In genomic region chr4:11429646-11430045, GRCh38 we compare ENCODE assay signal across 10 cellular contexts. TPM values are rescaled to one million over a fixed set of nuclear protein-coding genes. Genes with fewer than 3 reads are reported as not detected.
DNase-seq lines count a peak whose midpoint lies in the region; ATAC-seq, FAIRE-seq and TF ChIP-seq lines count a peak whose summit lies in the region.
"Had no signal": no experiment of that assay in that cellular context is flagged by ENCODE, and none has a peak within 500 bp of the region (broad histone marks: within the 10 kb centered on the region; RNA-seq: fewer than 3 reads in every experiment).

No MANE protein-coding gene starts in this region.

- H3K9me2 ChIP-seq in DOHH2 (replicated peaks; ENCODE audit: control insufficient read depth, low read length), result no peaks in the 10 kb centered on the region

- WGBS in pancreas, 2 donors, result 12 to 14% methylated on average over 10 of the region's 10 CpGs

- no peak overlapping the region for H3K4me3 Mint-ChIP-seq in activated CD4-positive, alpha-beta T cell treated with anti-CD3 and anti-CD28 coated beads, Interleukin-2, amount 10 ng/mL, durations not matched to agents 24 days and 14 days

- H3K27me3 ChIP-seq in DOHH2 (ENCODE audit: control insufficient read depth, low read length) (peaks cover 16% of the 10 kb centered on the region), pancreas (peaks cover 0 to 9% (median 0%) of the 10 kb centered on the region in 4 donors)

- H3K36me3 ChIP-seq in DOHH2 (ENCODE audit: control insufficient read depth, low read length) (no peaks in the 10 kb centered on the region), pancreas (no peaks in the 10 kb centered on the region)

- H3F3A ChIP-seq in DOHH2 (ENCODE audit: control insufficient read depth, insufficient read depth), result no peaks in the 10 kb centered on the region

- no peak overlapping the region for H3K27ac ChIP-seq in DOHH2 (ENCODE audit: low read depth, low read length)
- H3K27ac ChIP-seq in pancreas, result peak overlapping the region in 2 of 4 donors; percentile 42 to 65
- H3K27ac ChIP-seq: KMS-11, SK-N-MC had no signal

- peaks cover 8% of the 10 kb centered on the region for H3K4me1 Mint-ChIP-seq in activated CD4-positive, alpha-beta T cell treated with anti-CD3 and anti-CD28 coated beads, Interleukin-2, amount 10 ng/mL, durations not matched to agents 24 days and 14 days

- peak overlapping the region; percentile 75 for H3K4me3 ChIP-seq in DOHH2 (ENCODE audit: low read length)
- H3K4me3 ChIP-seq in pancreas, result peak overlapping the region in 3 of 4 donors; percentile 47 to 63 (median 54)
- H3K4me3 ChIP-seq: SK-N-MC had no signal

- ATAC-seq in esophagus mucosa, result peak; percentile 11
- no peak for ATAC-seq in pancreas

- H3K27ac Mint-ChIP-seq in activated CD4-positive, alpha-beta T cell treated with anti-CD3 and anti-CD28 coated beads, Interleukin-2, amount 10 ng/mL, durations not matched to agents 24 days and 14 days, result no peak overlapping the region

- intact Hi-C loops in pancreas (cut with DNase I), result no loop called here
- intact Hi-C loops in activated CD4-positive, alpha-beta T cell treated with anti-CD3 and anti-CD28 coated beads, Interleukin-2, amount 10 ng/mL, durations not matched to agents 24 days and 14 days (cut with micrococcal nuclease), result loop anchor here (10.0 kb wide), 1 partner anchor 695 kb away; no protein-coding TSS in a partner anchor

- TF ChIP-seq CTCF in DOHH2 (IDR thresholded peaks at IDR 0.05; ENCODE audit: low read depth, low read length, poor library complexity, severe bottlenecking), result no peak
- no peak for TF ChIP-seq CTCF in pancreas (IDR thresholded peaks at IDR 0.05)

- H4K20me1 ChIP-seq in DOHH2 (ENCODE audit: control insufficient read depth, insufficient read depth, low read depth, low read length), result no peaks in the 10 kb centered on the region

- H3K4me1 ChIP-seq in DOHH2 (ENCODE audit: control insufficient read depth, low read length) (peaks cover 14% of the 10 kb centered on the region), pancreas (no peaks in the 10 kb centered on the region)

- DNase-seq in SW480 (ENCODE audit: low spot score) (peak; percentile 6), pancreas (no peak), NCI-H510A treated with DMSO at 0.1 percent for 48 hours (lab: John Stamatoyannopoulos, UW) (no peak), NCI-H1105 treated with DMSO at 0.1 percent for 48 hours (lab: John Stamatoyannopoulos, UW) (no peak), SHP77 treated with DMSO at 0.1 percent for 48 hours (lab: John Stamatoyannopoulos, UW) (no peak)
- DNase-seq in activated CD4-positive, alpha-beta T cell treated with anti-CD3 and anti-CD28 coated beads, Interleukin-2, amount 10 ng/mL, durations not matched to agents 24 days and 14 days, result no peak

- no peaks in the 10 kb centered on the region for H3K36me3 Mint-ChIP-seq in activated CD4-positive, alpha-beta T cell treated with anti-CD3 and anti-CD28 coated beads, Interleukin-2, amount 10 ng/mL, durations not matched to agents 24 days and 14 days (ENCODE audit: low read depth)

- peaks cover 50% of the 10 kb centered on the region for H3K27me3 Mint-ChIP-seq in activated CD4-positive, alpha-beta T cell treated with anti-CD3 and anti-CD28 coated beads, Interleukin-2, amount 10 ng/mL, durations not matched to agents 24 days and 14 days

- no peaks in the 10 kb centered on the region for H3K9me3 ChIP-seq in DOHH2 (ENCODE audit: control insufficient read depth, insufficient read depth, low read length)
- no peaks in the 10 kb centered on the region for H3K9me3 ChIP-seq in pancreas

- peak overlapping the region; percentile 80 for H3K4me2 ChIP-seq in DOHH2 (ENCODE audit: low read length)

- no peaks in the 10 kb centered on the region for H3K9me3 Mint-ChIP-seq in activated CD4-positive, alpha-beta T cell treated with anti-CD3 and anti-CD28 coated beads, Interleukin-2, amount 10 ng/mL, durations not matched to agents 24 days and 14 days

- FAIRE-seq in pancreas (lab: Jason Lieb, UNC), result peak; percentile 5

- H3K79me2 ChIP-seq in DOHH2 (ENCODE audit: control insufficient read depth, low read length), result no peaks in the 10 kb centered on the region

RNA-seq across cellular contexts. Expression of gene HS3ST1, which starts 1.0 kb away (rescaled TPM):
- total RNA-seq in esophagus mucosa (18.7 TPM), pancreas (1 to 10 TPM in 1 of 6 donors, under 1 TPM in 5; 0.16 to 2.1 (median 0.51) TPM)
- polyA plus RNA-seq in pancreas, result under 1 TPM; 0.19 to 0.52 TPM
- 0.23 and 0.66 TPM in 2 replicates for total RNA-seq in activated CD4-positive, alpha-beta T cell treated with anti-CD3 and anti-CD28 coated beads, Interleukin-2, amount 10 ng/mL, durations not matched to agents 24 days and 14 days
